12 cellular contexts compared by ENCODE assay signal in the genomic region with DNA sequence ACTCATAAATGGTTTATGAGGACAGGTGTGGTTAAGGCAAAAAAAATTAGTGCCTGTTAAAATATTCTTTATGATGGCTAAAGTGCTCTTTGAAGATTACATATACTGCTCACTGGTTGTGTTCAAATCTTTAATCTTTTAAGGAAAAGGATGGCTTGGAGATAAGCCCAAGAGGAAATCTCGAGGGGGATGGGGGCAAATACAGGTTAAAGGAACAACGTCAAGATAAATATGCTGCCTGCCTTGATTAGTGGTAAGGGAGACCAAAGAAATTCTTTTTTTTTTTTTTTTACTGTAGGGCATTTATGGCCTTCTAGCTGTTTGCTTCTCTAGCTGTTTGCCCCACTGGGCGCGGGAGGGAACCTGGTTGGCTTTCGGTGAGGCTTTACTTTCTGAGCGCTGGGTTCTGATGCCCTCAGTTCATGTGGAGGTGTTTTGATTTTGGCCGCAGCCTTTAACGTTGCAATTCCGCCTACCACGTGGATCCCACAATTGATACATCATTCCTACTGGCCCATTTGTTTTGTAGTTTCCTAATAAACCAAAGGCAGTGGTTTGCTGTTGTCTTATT. TPM values are rescaled to one million over a fixed set of nuclear protein-coding genes. Genes with fewer than 3 reads are reported as not detected.
DNase-seq lines count a peak whose midpoint lies in the region; ATAC-seq and TF ChIP-seq lines count a peak whose summit lies in the region.
"Had no signal": no experiment of that assay in that cellular context is flagged by ENCODE, and none has a peak within 500 bp of the region (broad histone marks: within the 10 kb centered on the region; RNA-seq: fewer than 3 reads in every experiment).

No MANE protein-coding gene starts in this region.

- H3K9me3 ChIP-seq in left lung, result no peaks in the 10 kb centered on the region

- DNase-seq in activated naive CD4-positive, alpha-beta T cell treated with anti-CD3 and anti-CD28 coated beads for 36 hours, result no peak
- no peak for DNase-seq in activated naive CD4-positive, alpha-beta T cell treated with anti-CD3 and anti-CD28 coated beads, Interleukin-2, amount 50 U/mL, for 16 hours
- DNase-seq in activated T-helper 2 cell treated with anti-CD3 and anti-CD28 coated beads, Interferon-gamma antibody, Interleukin-2, Interleukin-4, amounts not matched to agents 10 μg/mL and 5 μg/mL and 100 μg/mL, durations not matched to agents 14 hours and 24 hours and 36 hours (ENCODE audit: low spot score), result no peak
- no peak for DNase-seq in left lung
- DNase-seq in epidermal melanocyte (ENCODE audit: insufficient read length, low spot score), result no peak
- no peak for DNase-seq in DMS114 treated with DMSO at 0.1 percent for 48 hours (lab: John Stamatoyannopoulos, UW; ENCODE audit: unreplicated experiment)
- DNase-seq: H7; occipital lobe; stimulated activated CD4-positive, alpha-beta T cell treated with anti-CD3 and anti-CD28 coated beads, Interleukin-15, amount 100 ng/mL, for 24 hours; SW 1271 had no signal

- H3K9me3 Mint-ChIP-seq in activated naive CD4-positive, alpha-beta T cell treated with anti-CD3 and anti-CD28 coated beads for 36 hours, result no peaks in the 10 kb centered on the region
- H3K9me3 Mint-ChIP-seq in activated T-helper 2 cell treated with anti-CD3 and anti-CD28 coated beads, Interferon-gamma antibody, Interleukin-2, Interleukin-4, amounts not matched to agents 10 μg/mL and 5 μg/mL and 100 μg/mL, durations not matched to agents 14 hours and 24 hours and 36 hours, result no peaks in the 10 kb centered on the region

- peaks cover 23 to 66% of the 10 kb centered on the region in 2 donors for H3K4me1 ChIP-seq in left lung

- no peak for TF ChIP-seq CTCF in left lung (IDR thresholded peaks at IDR 0.05)

- intact Hi-C loops in activated naive CD4-positive, alpha-beta T cell treated with anti-CD3 and anti-CD28 coated beads for 36 hours (cut with micrococcal nuclease), result no loop called here
- intact Hi-C loops in activated T-helper 2 cell treated with anti-CD3 and anti-CD28 coated beads, Interferon-gamma antibody, Interleukin-2, Interleukin-4, amounts not matched to agents 10 μg/mL and 5 μg/mL and 100 μg/mL, durations not matched to agents 14 hours and 24 hours and 36 hours (cut with micrococcal nuclease), result no loop called here
- intact Hi-C loops in left lung (cut with DNase I), result loop anchor here in 1 of 2 donors (5.0 to 10.0 kb wide), 3 partner anchors 172 to 394 kb away; no protein-coding TSS in a partner anchor

- peak overlapping the region; percentile 99 for H3K4me3 Mint-ChIP-seq in activated naive CD4-positive, alpha-beta T cell treated with anti-CD3 and anti-CD28 coated beads for 36 hours
- peak overlapping the region; percentile 49 for H3K4me3 Mint-ChIP-seq in activated T-helper 2 cell treated with anti-CD3 and anti-CD28 coated beads, Interferon-gamma antibody, Interleukin-2, Interleukin-4, amounts not matched to agents 10 μg/mL and 5 μg/mL and 100 μg/mL, durations not matched to agents 14 hours and 24 hours and 36 hours (ENCODE audit: low read depth)

- CTCF ChIA-PET in activated naive CD4-positive, alpha-beta T cell treated with anti-CD3 and anti-CD28 coated beads for 36 hours (lab: Charles Lee), result interaction anchor here (0.6 to 5.0 kb wide), 10 partner anchors 11 to 283 kb away, joined by 3 to 69 read pairs (median 4); no protein-coding TSS in a partner anchor

- no peak overlapping the region for H3K4me3 ChIP-seq in left lung

- H3K27ac Mint-ChIP-seq in activated naive CD4-positive, alpha-beta T cell treated with anti-CD3 and anti-CD28 coated beads for 36 hours, result peak overlapping the region; percentile 99
- H3K27ac Mint-ChIP-seq in activated T-helper 2 cell treated with anti-CD3 and anti-CD28 coated beads, Interferon-gamma antibody, Interleukin-2, Interleukin-4, amounts not matched to agents 10 μg/mL and 5 μg/mL and 100 μg/mL, durations not matched to agents 14 hours and 24 hours and 36 hours, result no peak overlapping the region

- H3K27me3 Mint-ChIP-seq in activated naive CD4-positive, alpha-beta T cell treated with anti-CD3 and anti-CD28 coated beads for 36 hours (ENCODE audit: low read depth), result no peaks in the 10 kb centered on the region
- no peaks in the 10 kb centered on the region for H3K27me3 Mint-ChIP-seq in activated T-helper 2 cell treated with anti-CD3 and anti-CD28 coated beads, Interferon-gamma antibody, Interleukin-2, Interleukin-4, amounts not matched to agents 10 μg/mL and 5 μg/mL and 100 μg/mL, durations not matched to agents 14 hours and 24 hours and 36 hours (ENCODE audit: low read depth)

- H3K36me3 ChIP-seq in left lung, result peaks cover 0 to 49% of the 10 kb centered on the region in 2 donors

- ATAC-seq in left lung (no peak), GM18519 (IDR thresholded peaks at IDR 0.05; ENCODE audit: low FRiP score, unreplicated experiment) (no peak)

- peaks cover 89% of the 10 kb centered on the region for H3K36me3 Mint-ChIP-seq in activated naive CD4-positive, alpha-beta T cell treated with anti-CD3 and anti-CD28 coated beads for 36 hours (ENCODE audit: low read depth)
- peaks cover 98% of the 10 kb centered on the region for H3K36me3 Mint-ChIP-seq in activated T-helper 2 cell treated with anti-CD3 and anti-CD28 coated beads, Interferon-gamma antibody, Interleukin-2, Interleukin-4, amounts not matched to agents 10 μg/mL and 5 μg/mL and 100 μg/mL, durations not matched to agents 14 hours and 24 hours and 36 hours (ENCODE audit: low read depth)

- peaks cover 0 to 21% of the 10 kb centered on the region in 2 donors for H3K27me3 ChIP-seq in left lung

- peak overlapping the region; percentile 8 to 23 for H3K27ac ChIP-seq in left lung
- H3K27ac ChIP-seq in temporal lobe (ENCODE audit: low read depth, low read length), result peak overlapping the region; percentile 76

- peaks cover 76% of the 10 kb centered on the region for H3K4me1 Mint-ChIP-seq in activated naive CD4-positive, alpha-beta T cell treated with anti-CD3 and anti-CD28 coated beads for 36 hours (ENCODE audit: low read depth)
- H3K4me1 Mint-ChIP-seq in activated T-helper 2 cell treated with anti-CD3 and anti-CD28 coated beads, Interferon-gamma antibody, Interleukin-2, Interleukin-4, amounts not matched to agents 10 μg/mL and 5 μg/mL and 100 μg/mL, durations not matched to agents 14 hours and 24 hours and 36 hours (ENCODE audit: low read depth), result peaks cover 54% of the 10 kb centered on the region

RNA-seq across cellular contexts. Expression of a gene that starts 5.6 kb away (rescaled TPM):
- 100 to 1,000 TPM; 486 to 497 TPM for total RNA-seq in activated naive CD4-positive, alpha-beta T cell treated with anti-CD3 and anti-CD28 coated beads for 36 hours
- 557 and 561 TPM in 2 replicates for total RNA-seq in activated T-helper 2 cell treated with anti-CD3 and anti-CD28 coated beads, Interferon-gamma antibody, Interleukin-2, Interleukin-4, amounts not matched to agents 10 μg/mL and 5 μg/mL and 100 μg/mL, durations not matched to agents 14 hours and 24 hours and 36 hours
- 100 to 1,000 TPM; 101 to 203 TPM for total RNA-seq in left lung
- total RNA-seq in temporal lobe, result 145 TPM

RNA-seq across cellular contexts. Expression of a gene that starts 41.8 kb away (rescaled TPM):
- total RNA-seq in activated naive CD4-positive, alpha-beta T cell treated with anti-CD3 and anti-CD28 coated beads for 36 hours, result 10 to 100 TPM; 10.3 to 12.8 TPM
- total RNA-seq in activated T-helper 2 cell treated with anti-CD3 and anti-CD28 coated beads, Interferon-gamma antibody, Interleukin-2, Interleukin-4, amounts not matched to agents 10 μg/mL and 5 μg/mL and 100 μg/mL, durations not matched to agents 14 hours and 24 hours and 36 hours, result 8.7 and 9.5 TPM in 2 replicates
- total RNA-seq in left lung, result 10 to 100 TPM; 19.8 to 21.4 TPM
- 2.5 TPM for total RNA-seq in temporal lobe
